ENCODE assay signal across 8 cellular contexts in genomic region chr9:15299374-15299939, GRCh38. TPM values are rescaled to one million over a fixed set of nuclear protein-coding genes. Genes with fewer than 3 reads are reported as not detected.
A peak's percentile ranks its signal among the peaks of the same experiment; 100 is the strongest.
DNase-seq lines count a peak whose midpoint lies in the region; ATAC-seq and TF ChIP-seq lines count a peak whose summit lies in the region.

No MANE protein-coding gene starts in this region.

- no peak overlapping the region for H3K27ac Mint-ChIP-seq in type B pancreatic cell

- H3K9me3 ChIP-seq in liver (ENCODE audit: control insufficient read depth in 4 of 4, low read length in 3 of 4) = no peaks in the 10 kb centered on the region

- H3K9me3 Mint-ChIP-seq in type B pancreatic cell = peaks cover 8% of the 10 kb centered on the region

- no peaks in the 10 kb centered on the region for H3K27me3 Mint-ChIP-seq in type B pancreatic cell

- H3K4me3 Mint-ChIP-seq in type B pancreatic cell = no peak overlapping the region

- no peaks in the 10 kb centered on the region for H3K36me3 ChIP-seq in liver (ENCODE audit: control insufficient read depth in 4 of 4, insufficient read depth in 3 of 4, low read depth in 1 of 4, low read length in 3 of 4)

- H3K27ac ChIP-seq in liver (ENCODE audit: low read depth in 1 of 2, low read length in 2 of 2) = peak overlapping the region; percentile 23 to 29

- WGBS in liver = 79% methylated on average over 6 of the region's 6 CpGs

- TF ChIP-seq CTCF in liver (IDR thresholded peaks at IDR 0.05; ENCODE audit: low read depth, low read length, missing input control) (no peak), type B pancreatic cell (conservative IDR thresholded peaks at IDR 0.05) (no peak)

- peak overlapping the region in 1 of 2 donors; percentile 29 for H3K9ac ChIP-seq in liver (ENCODE audit: low read depth in 1 of 2, low read length in 2 of 2)

- peak; percentile 82 for ATAC-seq in GM18511 (IDR thresholded peaks at IDR 0.05; ENCODE audit: unreplicated experiment)
- ATAC-seq in HG02870 (IDR thresholded peaks at IDR 0.05; ENCODE audit: unreplicated experiment) = peak; percentile 73
- no peak for ATAC-seq in sciatic nerve

- TF ChIP-seq RAD21 in liver (IDR thresholded peaks at IDR 0.05) = no peak

- H3K4me1 ChIP-seq in liver (ENCODE audit: control insufficient read depth in 4 of 4, insufficient read depth in 4 of 4, low read length in 3 of 4) = peaks cover 7 to 22% (median 20%) of the 10 kb centered on the region in 4 donors

- peak; percentile 51 for DNase-seq in activated CD4-positive, CD25-positive, alpha-beta regulatory T cell treated with anti-CD3 and anti-CD28 coated beads, Interleukin-2, amount 50 U/mL, for 72 hours
- DNase-seq in sciatic nerve (ENCODE audit: low spot score) (no peak), NCI-H69 (lab: John Stamatoyannopoulos, UW) (no peak), type B pancreatic cell (ENCODE audit: extremely low spot score, unreplicated experiment) (no peak), hepatic stellate cell (ENCODE audit: low spot score) (no peak)

- intact Hi-C loops in sciatic nerve (cut with DNase I) = no loop called here

- H3K4me1 Mint-ChIP-seq in type B pancreatic cell (ENCODE audit: unreplicated experiment) = peaks cover 13% of the 10 kb centered on the region

- peaks cover 20% of the 10 kb centered on the region for H3K36me3 Mint-ChIP-seq in type B pancreatic cell

- no peaks in the 10 kb centered on the region for H3K27me3 ChIP-seq in liver (ENCODE audit: control insufficient read depth in 4 of 4, insufficient read depth in 4 of 4, low read length in 3 of 4)

- H3K4me3 ChIP-seq in liver (ENCODE audit: low read depth in 1 of 3, low read length in 3 of 3) = no peak overlapping the region

TF ChIP-seq in liver, 16 proteins besides CTCF, POLR2A, EP300 and RAD21:
- no peak for TF ChIP-seq SP1 (IDR thresholded peaks at IDR 0.05)
- no peak for TF ChIP-seq FOXA2 (IDR thresholded peaks at IDR 0.05)
- no peak for TF ChIP-seq HNF4A (conservative IDR thresholded peaks at IDR 0.05)
- no peak for TF ChIP-seq FOXA1 (IDR thresholded peaks at IDR 0.05)
TF ChIP-seq in liver: peak in this region for 0.

RNA-seq across cellular contexts. Expression of gene TTC39B, which starts 7.6 kb away (rescaled TPM):
- total RNA-seq in liver (10 to 100 TPM in 1 of 2 donors, 1 to 10 TPM in 1; 2.4 to 11.7 TPM), sciatic nerve (17.7 TPM), type B pancreatic cell (ENCODE audit: low replicate concordance) (7.8 and 8.5 TPM in 2 replicates)
- 1 to 10 TPM; 1.8 to 3.1 TPM for polyA plus RNA-seq in liver
